8 cellular contexts compared by ENCODE assay signal in genomic region chr20:4064118-4064962, GRCh38. TPM values are rescaled to one million over a fixed set of nuclear protein-coding genes. Genes with fewer than 3 reads are reported as not detected.
DNase-seq lines count a peak whose midpoint lies in the region; ATAC-seq and TF ChIP-seq lines count a peak whose summit lies in the region.

No MANE protein-coding gene starts in this region.

- TF ChIP-seq CTCF in liver (IDR thresholded peaks at IDR 0.05; ENCODE audit: low read depth, low read length, missing input control): no peak
- TF ChIP-seq CTCF in thoracic aorta (IDR thresholded peaks at IDR 0.05): no peak

- H3K36me3 ChIP-seq in liver (ENCODE audit: control insufficient read depth in 4 of 4, insufficient read depth in 3 of 4, low read depth in 1 of 4, low read length in 3 of 4) (no peaks in the 10 kb centered on the region), thoracic aorta (no peaks in the 10 kb centered on the region)

- ATAC-seq in thoracic aorta (ENCODE audit: insufficient number of reproducible peaks, low FRiP score, low read depth) (peak; percentile 84), HG03196 (IDR thresholded peaks at IDR 0.05; ENCODE audit: unreplicated experiment) (no peak), GM19455 (IDR thresholded peaks at IDR 0.05; ENCODE audit: unreplicated experiment) (no peak), GM18517 (IDR thresholded peaks at IDR 0.05; ENCODE audit: unreplicated experiment) (no peak)

- H3K4me3 ChIP-seq in liver (ENCODE audit: low read depth in 1 of 3, low read length in 3 of 3): no peak overlapping the region
- peak overlapping the region; percentile 37 for H3K4me3 ChIP-seq in thoracic aorta

- TF ChIP-seq RAD21 in liver (IDR thresholded peaks at IDR 0.05): no peak

- DNase-seq in DMS 273 treated with DMSO at 0.1 percent for 48 hours (lab: John Stamatoyannopoulos, UW) (peak; percentile 66), NCI-H2171 treated with DMSO at 0.1 percent for 48 hours (lab: John Stamatoyannopoulos, UW) (peak; percentile 91), cerebellum (ENCODE audit: low spot score) (peak; percentile 18), thoracic aorta (ENCODE audit: low spot score) (peak; percentile 74)

- 65% methylated on average over 13 of the region's 13 CpGs for WGBS in liver

- peak overlapping the region; percentile 21 to 62 for H3K27ac ChIP-seq in liver (ENCODE audit: low read depth in 1 of 2, low read length in 2 of 2)
- peak overlapping the region; percentile 86 to 88 for H3K27ac ChIP-seq in thoracic aorta

- H3K4me1 ChIP-seq in liver (ENCODE audit: control insufficient read depth in 4 of 4, insufficient read depth in 4 of 4, low read length in 3 of 4) (no peaks in the 10 kb centered on the region), thoracic aorta (ENCODE audit: control insufficient read depth in 1 of 2, low read depth in 2 of 2) (peaks cover 28 to 62% of the 10 kb centered on the region in 2 donors)

- no peak overlapping the region for H3K9ac ChIP-seq in liver (ENCODE audit: low read depth in 1 of 2, low read length in 2 of 2)

- no peaks in the 10 kb centered on the region for H3K27me3 ChIP-seq in liver (ENCODE audit: control insufficient read depth in 4 of 4, insufficient read depth in 4 of 4, low read length in 3 of 4)
- no peaks in the 10 kb centered on the region for H3K27me3 ChIP-seq in thoracic aorta (replicated peaks; ENCODE audit: insufficient read depth)

- H3K9me3 ChIP-seq in liver (ENCODE audit: control insufficient read depth in 4 of 4, low read length in 3 of 4): no peaks in the 10 kb centered on the region
- no peaks in the 10 kb centered on the region for H3K9me3 ChIP-seq in thoracic aorta

TF ChIP-seq in liver, 16 proteins besides CTCF, POLR2A, EP300 and RAD21:
- peak; percentile 25 for TF ChIP-seq NR2F2 (IDR thresholded peaks at IDR 0.05)
- TF ChIP-seq SP1 (IDR thresholded peaks at IDR 0.05): peak; percentile 20
- no peak for TF ChIP-seq YY1 (IDR thresholded peaks at IDR 0.05)
TF ChIP-seq in liver: peak in this region for 2.

RNA-seq across cellular contexts. Expression of gene RNF24, which starts 49.0 kb away (rescaled TPM):
- total RNA-seq in cerebellum: 19.3 TPM
- 1 to 10 TPM; 1.3 to 3.3 TPM for total RNA-seq in liver
- 1 to 10 TPM in 1 of 2 donors, under 1 TPM in 1; 0.74 to 1.6 TPM for polyA plus RNA-seq in liver
- total RNA-seq in thoracic aorta: 10 to 100 TPM; 34.0 to 73.4 TPM

Comparison
In these comparisons a context has a peak if more than half of its experiments do, and no peak if none do; other contexts are left out.
1. DNase-seq: peak in every context shown above with its lines; median percentile 91 in NCI-H2171 treated with DMSO at 0.1 percent for 48 hours; 74 in thoracic aorta; 66 in DMS 273 treated with DMSO at 0.1 percent for 48 hours; 18 in cerebellum.